ENCODE assay signal across 17 cellular contexts in genomic region chr16:56701534-56701933, GRCh38. TPM values are rescaled to one million over a fixed set of nuclear protein-coding genes. Genes with fewer than 3 reads are reported as not detected.
DNase-seq lines count a peak whose midpoint lies in the region; ATAC-seq and TF ChIP-seq lines count a peak whose summit lies in the region.
"Had no signal": no experiment of that assay in that cellular context is flagged by ENCODE, and none has a peak within 500 bp of the region (broad histone marks: within the 10 kb centered on the region; RNA-seq: fewer than 3 reads in every experiment).

No MANE protein-coding gene starts in this region.

- no peaks in the 10 kb centered on the region for H3K9me3 Mint-ChIP-seq in activated CD8-positive, alpha-beta memory T cell treated with anti-CD3 and anti-CD28 coated beads, Interleukin-2, amount 10 ng/mL, durations not matched to agents 7 days and 5 days (ENCODE audit: low read depth)
- H3K9me3 Mint-ChIP-seq in chondrocyte (ENCODE audit: low read depth) (no peaks in the 10 kb centered on the region), osteocyte (ENCODE audit: unreplicated experiment) (no peaks in the 10 kb centered on the region)
- no peaks in the 10 kb centered on the region for H3K9me3 Mint-ChIP-seq in activated CD4-positive, alpha-beta memory T cell treated with anti-CD3 and anti-CD28 coated beads for 36 hours
- H3K9me3 Mint-ChIP-seq: CD4-positive, alpha-beta T cell; stimulated activated naive CD8-positive, alpha-beta T cell treated with anti-CD3 and anti-CD28 coated beads, Interleukin-15, Interleukin-2, amounts not matched to agents 100 ng/mL and 50 ng/mL, for 24 hours had no signal

- no peaks in the 10 kb centered on the region for H3K79me2 ChIP-seq in Karpas-422 (ENCODE audit: low read length)

- 0 out of 2 replicates have a peak overlapping the region, but pooled peaks have one; percentile 31 for H2AFZ ChIP-seq in Karpas-422 (ENCODE audit: low read length)

- DNase-seq in activated CD8-positive, alpha-beta memory T cell treated with anti-CD3 and anti-CD28 coated beads, Interleukin-2, amount 10 ng/mL, durations not matched to agents 7 days and 5 days, result no peak
- DNase-seq in activated CD8-positive, alpha-beta memory T cell treated with anti-CD3 and anti-CD28 coated beads, Interleukin-2, amount 50 U/mL, for 4 hours, result no peak
- DNase-seq in Karpas-422, result no peak
- DNase-seq in chondrocyte (ENCODE audit: low spot score), result no peak
- no peak for DNase-seq in osteocyte (ENCODE audit: extremely low spot score, unreplicated experiment)
- DNase-seq in HT-29 (ENCODE audit: low spot score), result no peak
- DNase-seq in activated CD4-positive, alpha-beta memory T cell treated with anti-CD3 and anti-CD28 coated beads for 36 hours, result no peak

- peaks cover 8% of the 10 kb centered on the region for H3K4me1 ChIP-seq in Karpas-422 (ENCODE audit: low read length)

- no peak overlapping the region for H3K9ac ChIP-seq in Karpas-422 (ENCODE audit: low read length)

- ATAC-seq in activated CD8-positive, alpha-beta memory T cell treated with anti-CD3 and anti-CD28 coated beads, Interleukin-2, amount 10 ng/mL, durations not matched to agents 7 days and 5 days, result no peak
- ATAC-seq in GM19328 (IDR thresholded peaks at IDR 0.05; ENCODE audit: unreplicated experiment), result no peak

- H3K4me1 Mint-ChIP-seq in activated CD8-positive, alpha-beta memory T cell treated with anti-CD3 and anti-CD28 coated beads, Interleukin-2, amount 10 ng/mL, durations not matched to agents 7 days and 5 days, result peaks cover 11% of the 10 kb centered on the region
- peaks cover 10% of the 10 kb centered on the region for H3K4me1 Mint-ChIP-seq in chondrocyte (ENCODE audit: low read depth)
- peaks cover 11% of the 10 kb centered on the region for H3K4me1 Mint-ChIP-seq in osteocyte (ENCODE audit: unreplicated experiment)
- peaks cover 7% of the 10 kb centered on the region for H3K4me1 Mint-ChIP-seq in activated CD4-positive, alpha-beta memory T cell treated with anti-CD3 and anti-CD28 coated beads for 36 hours (ENCODE audit: low read depth)

- intact Hi-C loops in activated CD4-positive, alpha-beta memory T cell treated with anti-CD3 and anti-CD28 coated beads for 36 hours (cut with micrococcal nuclease), result no loop called here

- peak overlapping the region; percentile 68 for H3K27ac Mint-ChIP-seq in activated CD8-positive, alpha-beta memory T cell treated with anti-CD3 and anti-CD28 coated beads, Interleukin-2, amount 10 ng/mL, durations not matched to agents 7 days and 5 days
- H3K27ac Mint-ChIP-seq in chondrocyte (ENCODE audit: unreplicated experiment) (peak overlapping the region; percentile 41), osteocyte (ENCODE audit: unreplicated experiment) (peak overlapping the region; percentile 34)
- H3K27ac Mint-ChIP-seq in activated CD4-positive, alpha-beta memory T cell treated with anti-CD3 and anti-CD28 coated beads for 36 hours, result no peak overlapping the region
- H3K27ac Mint-ChIP-seq: CD4-positive, alpha-beta T cell; H9; stimulated activated naive CD8-positive, alpha-beta T cell treated with anti-CD3 and anti-CD28 coated beads, Interleukin-15, Interleukin-2, amounts not matched to agents 100 ng/mL and 50 ng/mL, for 24 hours had no signal

- H3K4me3 Mint-ChIP-seq in activated CD8-positive, alpha-beta memory T cell treated with anti-CD3 and anti-CD28 coated beads, Interleukin-2, amount 10 ng/mL, durations not matched to agents 7 days and 5 days, result no peak overlapping the region
- H3K4me3 Mint-ChIP-seq in chondrocyte (ENCODE audit: unreplicated experiment) (no peak overlapping the region), osteocyte (ENCODE audit: unreplicated experiment) (no peak overlapping the region)
- H3K4me3 Mint-ChIP-seq in activated CD4-positive, alpha-beta memory T cell treated with anti-CD3 and anti-CD28 coated beads for 36 hours, result no peak overlapping the region
- H3K4me3 Mint-ChIP-seq: CD4-positive, alpha-beta T cell; H9; stimulated activated naive CD8-positive, alpha-beta T cell treated with anti-CD3 and anti-CD28 coated beads, Interleukin-15, Interleukin-2, amounts not matched to agents 100 ng/mL and 50 ng/mL, for 24 hours had no signal

- H3K27me3 ChIP-seq in Karpas-422 (ENCODE audit: low read length), result no peaks in the 10 kb centered on the region
- H3K27me3 ChIP-seq: esophagus squamous epithelium, neutrophil had no signal

- no peaks in the 10 kb centered on the region for H3K9me2 ChIP-seq in Karpas-422 (replicated peaks; ENCODE audit: insufficient read depth, low read length)

- no peaks in the 10 kb centered on the region for H3K36me3 Mint-ChIP-seq in activated CD8-positive, alpha-beta memory T cell treated with anti-CD3 and anti-CD28 coated beads, Interleukin-2, amount 10 ng/mL, durations not matched to agents 7 days and 5 days
- H3K36me3 Mint-ChIP-seq in chondrocyte (ENCODE audit: low read depth) (no peaks in the 10 kb centered on the region), osteocyte (ENCODE audit: unreplicated experiment) (no peaks in the 10 kb centered on the region)
- H3K36me3 Mint-ChIP-seq in activated CD4-positive, alpha-beta memory T cell treated with anti-CD3 and anti-CD28 coated beads for 36 hours, result no peaks in the 10 kb centered on the region

- no peak overlapping the region for H3K27ac ChIP-seq in Karpas-422 (ENCODE audit: low read length)
- H3K27ac ChIP-seq: neutrophil had no signal

- H4K20me1 ChIP-seq in Karpas-422 (ENCODE audit: insufficient read depth, low read depth, low read length), result no peaks in the 10 kb centered on the region

- H3K9me3 ChIP-seq in Karpas-422 (ENCODE audit: low read length), result no peaks in the 10 kb centered on the region
- H3K9me3 ChIP-seq: neutrophil had no signal

- no peak overlapping the region for H3K4me3 ChIP-seq in Karpas-422 (ENCODE audit: low read length)
- H3K4me3 ChIP-seq: esophagus squamous epithelium had no signal

- POLR2A ChIA-PET in activated CD4-positive, alpha-beta memory T cell treated with anti-CD3 and anti-CD28 coated beads for 36 hours (lab: Charles Lee), result interaction anchor here (0.7 to 1.4 kb wide), 2 partner anchors 19 to 100 kb away, joined by 3 to 4 read pairs; no protein-coding TSS in a partner anchor

- TF ChIP-seq CTCF in chondrocyte (IDR thresholded peaks at IDR 0.05), result no peak
- TF ChIP-seq CTCF in osteocyte (IDR thresholded peaks at IDR 0.05), result no peak

- H3K27me3 Mint-ChIP-seq in activated CD8-positive, alpha-beta memory T cell treated with anti-CD3 and anti-CD28 coated beads, Interleukin-2, amount 10 ng/mL, durations not matched to agents 7 days and 5 days, result no peaks in the 10 kb centered on the region
- no peaks in the 10 kb centered on the region for H3K27me3 Mint-ChIP-seq in chondrocyte (ENCODE audit: low read depth)
- H3K27me3 Mint-ChIP-seq in osteocyte (ENCODE audit: unreplicated experiment), result no peaks in the 10 kb centered on the region
- H3K27me3 Mint-ChIP-seq in activated CD4-positive, alpha-beta memory T cell treated with anti-CD3 and anti-CD28 coated beads for 36 hours, result no peaks in the 10 kb centered on the region
- H3K27me3 Mint-ChIP-seq: CD4-positive, alpha-beta T cell; stimulated activated naive CD8-positive, alpha-beta T cell treated with anti-CD3 and anti-CD28 coated beads, Interleukin-15, Interleukin-2, amounts not matched to agents 100 ng/mL and 50 ng/mL, for 24 hours had no signal

- CTCF ChIA-PET in activated CD8-positive, alpha-beta memory T cell treated with anti-CD3 and anti-CD28 coated beads, Interleukin-2, amount 10 ng/mL, durations not matched to agents 7 days and 5 days (lab: Charles Lee), result interaction anchor here (0.6 to 4.7 kb wide), 58 partner anchors 8 to 758 kb away, joined by 3 to 94 read pairs (median 5); partner anchors contain the start of genes MT1A, MT1E, MT1F and MT1G
- CTCF ChIA-PET in activated CD4-positive, alpha-beta memory T cell treated with anti-CD3 and anti-CD28 coated beads for 36 hours (lab: Charles Lee), result interaction anchor here (0.6 to 4.0 kb wide), 48 partner anchors 9 to 758 kb away, joined by 3 to 140 read pairs (median 6); partner anchors contain the start of genes BBS2, MT1F, MT1X and MT2A

- no peaks in the 10 kb centered on the region for H3K36me3 ChIP-seq in Karpas-422 (ENCODE audit: insufficient read depth, low read length)
- H3K36me3 ChIP-seq: esophagus squamous epithelium, neutrophil had no signal

- no peak overlapping the region for H3K4me2 ChIP-seq in Karpas-422 (ENCODE audit: low read depth, low read length, poor library complexity, severe bottlenecking)

RNA-seq across cellular contexts. Expression of gene MT1X, which starts 19.3 kb away (rescaled TPM):
- 10 to 100 TPM; 34.2 to 39.5 TPM for total RNA-seq in activated CD8-positive, alpha-beta memory T cell treated with anti-CD3 and anti-CD28 coated beads, Interleukin-2, amount 10 ng/mL, durations not matched to agents 7 days and 5 days
- 238 and 374 TPM in 2 replicates for total RNA-seq in Karpas-422 (2014; rRNA removed; shearing (Covaris generic); ENCODE audit: low replicate concordance)
- total RNA-seq in chondrocyte (36.6 to 136 TPM (median 44.7 TPM) in 3 replicates), osteocyte (63.8 and 67.5 TPM in 2 replicates)
- 29.2 and 29.4 TPM in 2 replicates for total RNA-seq in HT-29 (2014; rRNA removed; shearing (Covaris generic))
- total RNA-seq in activated CD4-positive, alpha-beta memory T cell treated with anti-CD3 and anti-CD28 coated beads for 36 hours, result 10 to 100 TPM; 31.9 to 38.1 TPM

RNA-seq across cellular contexts. Expression of gene NUP93, which starts 28.4 kb away (rescaled TPM):
- 100 to 1,000 TPM; 126 to 129 TPM for total RNA-seq in activated CD8-positive, alpha-beta memory T cell treated with anti-CD3 and anti-CD28 coated beads, Interleukin-2, amount 10 ng/mL, durations not matched to agents 7 days and 5 days
- 112 and 116 TPM in 2 replicates for total RNA-seq in Karpas-422 (2014; rRNA removed; shearing (Covaris generic); ENCODE audit: low replicate concordance)
- total RNA-seq in chondrocyte (48.6 to 86.9 TPM (median 50.0 TPM) in 3 replicates), osteocyte (81.7 and 85.1 TPM in 2 replicates)
- 94.6 and 115 TPM in 2 replicates for total RNA-seq in HT-29 (2014; rRNA removed; shearing (Covaris generic))
- 100 to 1,000 TPM; 131 to 133 TPM for total RNA-seq in activated CD4-positive, alpha-beta memory T cell treated with anti-CD3 and anti-CD28 coated beads for 36 hours

RNA-seq across cellular contexts. Expression of gene MT1H, which starts 31.9 kb away (rescaled TPM):
- total RNA-seq in activated CD8-positive, alpha-beta memory T cell treated with anti-CD3 and anti-CD28 coated beads, Interleukin-2, amount 10 ng/mL, durations not matched to agents 7 days and 5 days, result not detected
- 4.6 TPM in 1 of 2 replicates, not detected in the other for total RNA-seq in Karpas-422 (2014; rRNA removed; shearing (Covaris generic); ENCODE audit: low replicate concordance)
- not detected in 3 replicates for total RNA-seq in chondrocyte
- total RNA-seq in osteocyte, result not detected in 2 replicates
- not detected in 2 replicates for total RNA-seq in HT-29 (2014; rRNA removed; shearing (Covaris generic))
- total RNA-seq in activated CD4-positive, alpha-beta memory T cell treated with anti-CD3 and anti-CD28 coated beads for 36 hours, result under 1 TPM in 1 of 2 experiments, not detected in 1; 0.70 TPM
- total RNA-seq: CD4-positive, alpha-beta T cell; dermis microvascular lymphatic vessel endothelial cell; HT1080; M059J; ureter had no signal

RNA-seq across cellular contexts. Expression of gene MT1G, which starts 33.7 kb away (rescaled TPM):
- 1 to 10 TPM; 2.8 to 3.4 TPM for total RNA-seq in activated CD8-positive, alpha-beta memory T cell treated with anti-CD3 and anti-CD28 coated beads, Interleukin-2, amount 10 ng/mL, durations not matched to agents 7 days and 5 days
- total RNA-seq in Karpas-422 (2014; rRNA removed; shearing (Covaris generic); ENCODE audit: low replicate concordance), result not detected in 2 replicates
- total RNA-seq in chondrocyte, result 1.1 TPM in 2 of 3 replicates, not detected in the other
- not detected in 2 replicates for total RNA-seq in osteocyte
- 0.50 and 1.5 TPM in 2 replicates for total RNA-seq in HT-29 (2014; rRNA removed; shearing (Covaris generic))
- total RNA-seq in activated CD4-positive, alpha-beta memory T cell treated with anti-CD3 and anti-CD28 coated beads for 36 hours, result 1 to 10 TPM; 5.0 to 5.8 TPM
- total RNA-seq: CD4-positive, alpha-beta T cell; dermis microvascular lymphatic vessel endothelial cell had no signal

RNA-seq across cellular contexts. Expression of gene MT1F, which starts 43.8 kb away (rescaled TPM):
- total RNA-seq in activated CD8-positive, alpha-beta memory T cell treated with anti-CD3 and anti-CD28 coated beads, Interleukin-2, amount 10 ng/mL, durations not matched to agents 7 days and 5 days, result 10 to 100 TPM; 11.4 to 20.6 TPM
- 36.3 and 68.5 TPM in 2 replicates for total RNA-seq in Karpas-422 (2014; rRNA removed; shearing (Covaris generic); ENCODE audit: low replicate concordance)
- total RNA-seq in chondrocyte (2.6 to 5.8 TPM (median 4.4 TPM) in 3 replicates), osteocyte (12.7 and 14.9 TPM in 2 replicates)
- total RNA-seq in HT-29 (2014; rRNA removed; shearing (Covaris generic)), result 4.7 and 5.6 TPM in 2 replicates
- 1 to 10 TPM; 8.5 to 9.2 TPM for total RNA-seq in activated CD4-positive, alpha-beta memory T cell treated with anti-CD3 and anti-CD28 coated beads for 36 hours
- total RNA-seq: HT1080 had no signal
